Comparison of ENCODE assay signal across 24 cellular contexts in genomic region chr10:90195288-90195840, GRCh38.
"Had no signal": no experiment of that assay in that cellular context is flagged by ENCODE, and none has a peak within 500 bp of the region (broad histone marks: within the 10 kb centered on the region; RNA-seq: fewer than 3 reads in every experiment).

No MANE protein-coding gene starts in this region.

- ATAC-seq: gastrocnemius medialis; heart left ventricle; left lobe of liver; natural killer cell; psoas muscle; right lobe of liver; stimulated activated naive B cell treated with anti-CD40 and anti-IgM and Interleukin-4, amounts not matched to agents 10 μg/mL and 1 μg/mL and 100 μg/mL, for 72 hours had no signal

- H3K9me3 ChIP-seq: gastrocnemius medialis, heart left ventricle, ovary, psoas muscle, right lobe of liver, thoracic aorta, tibial nerve, upper lobe of left lung had no signal

- H3K27ac ChIP-seq: coronary artery, gastrocnemius medialis, heart left ventricle, hepatocyte, ovary, psoas muscle, right lobe of liver, thoracic aorta, tibial nerve, upper lobe of left lung had no signal

- H3K27me3 ChIP-seq: gastrocnemius medialis, heart left ventricle, hepatocyte, ovary, right lobe of liver, tibial nerve, upper lobe of left lung had no signal

- H3K4me1 ChIP-seq: gastrocnemius medialis, heart left ventricle, psoas muscle, right lobe of liver, tibial nerve, upper lobe of left lung had no signal

- H3K27ac Mint-ChIP-seq: memory B cell; natural killer cell; stimulated activated naive B cell treated with anti-CD40 and anti-IgM and Interleukin-4, amounts not matched to agents 10 μg/mL and 1 μg/mL and 100 μg/mL, for 72 hours; stimulated activated naive CD8-positive, alpha-beta T cell treated with anti-CD3 and anti-CD28 coated beads, Interleukin-15, Interleukin-2, amounts not matched to agents 100 ng/mL and 50 ng/mL, for 24 hours had no signal

- H3K36me3 Mint-ChIP-seq: memory B cell; natural killer cell; stimulated activated naive B cell treated with anti-CD40 and anti-IgM and Interleukin-4, amounts not matched to agents 10 μg/mL and 1 μg/mL and 100 μg/mL, for 72 hours had no signal

- H3K4me3 ChIP-seq: coronary artery, gastrocnemius medialis, heart left ventricle, hepatocyte, lung, ovary, psoas muscle, right lobe of liver, thoracic aorta, tibial nerve, upper lobe of left lung had no signal

- H3K4me1 Mint-ChIP-seq: memory B cell; natural killer cell; stimulated activated naive B cell treated with anti-CD40 and anti-IgM and Interleukin-4, amounts not matched to agents 10 μg/mL and 1 μg/mL and 100 μg/mL, for 72 hours had no signal

- H3K4me3 Mint-ChIP-seq: memory B cell; natural killer cell; stimulated activated naive B cell treated with anti-CD40 and anti-IgM and Interleukin-4, amounts not matched to agents 10 μg/mL and 1 μg/mL and 100 μg/mL, for 72 hours; stimulated activated naive CD8-positive, alpha-beta T cell treated with anti-CD3 and anti-CD28 coated beads, Interleukin-15, Interleukin-2, amounts not matched to agents 100 ng/mL and 50 ng/mL, for 24 hours had no signal

- H3K9me3 Mint-ChIP-seq: memory B cell; natural killer cell; stimulated activated naive B cell treated with anti-CD40 and anti-IgM and Interleukin-4, amounts not matched to agents 10 μg/mL and 1 μg/mL and 100 μg/mL, for 72 hours; stimulated activated naive CD8-positive, alpha-beta T cell treated with anti-CD3 and anti-CD28 coated beads, Interleukin-15, Interleukin-2, amounts not matched to agents 100 ng/mL and 50 ng/mL, for 24 hours had no signal

- H3K36me3 ChIP-seq: gastrocnemius medialis, heart left ventricle, ovary, right lobe of liver, thoracic aorta, tibial nerve, upper lobe of left lung had no signal

- H3K27me3 Mint-ChIP-seq: memory B cell; stimulated activated naive B cell treated with anti-CD40 and anti-IgM and Interleukin-4, amounts not matched to agents 10 μg/mL and 1 μg/mL and 100 μg/mL, for 72 hours; stimulated activated naive CD8-positive, alpha-beta T cell treated with anti-CD3 and anti-CD28 coated beads, Interleukin-15, Interleukin-2, amounts not matched to agents 100 ng/mL and 50 ng/mL, for 24 hours had no signal

- DNase-seq: dermis blood vessel endothelial cell; effector memory CD4-positive, alpha-beta T cell; gastrocnemius medialis; heart left ventricle; kidney; natural killer cell; occipital lobe; ovary; posterior cingulate gyrus; psoas muscle; right lobe of liver; small intestine; stimulated activated CD4-positive, alpha-beta T cell treated with anti-CD3 and anti-CD28 coated beads, Interleukin-15, amount 100 ng/mL, for 24 hours; stimulated activated CD4-positive, alpha-beta T cell treated with anti-CD3 and anti-CD28 coated beads, Interleukin-2, amount 100 ng/mL, for 48 hours; stimulated activated naive B cell treated with anti-CD40 and anti-IgM and Interleukin-4, amounts not matched to agents 10 μg/mL and 1 μg/mL and 100 μg/mL, for 72 hours; upper lobe of left lung had no signal
